Comparison of ENCODE assay signal across 1 cellular context in genomic region chr15:91061997-91062396, GRCh38.
TF ChIP-seq lines count a peak whose summit lies in the region.

No MANE protein-coding gene starts in this region.

TF ChIP-seq in SK-N-SH, 30 proteins besides CTCF, POLR2A, EP300 and RAD21:
- TF ChIP-seq MEF2A (IDR thresholded peaks at IDR 0.05; ENCODE audit: borderline replicate concordance, low read depth): no peak
- no peak for TF ChIP-seq USF2 (IDR thresholded peaks at IDR 0.05; ENCODE audit: borderline replicate concordance, low read depth, low read length)
